Comparison of ENCODE assay signal across 12 cellular contexts in the genomic region with DNA sequence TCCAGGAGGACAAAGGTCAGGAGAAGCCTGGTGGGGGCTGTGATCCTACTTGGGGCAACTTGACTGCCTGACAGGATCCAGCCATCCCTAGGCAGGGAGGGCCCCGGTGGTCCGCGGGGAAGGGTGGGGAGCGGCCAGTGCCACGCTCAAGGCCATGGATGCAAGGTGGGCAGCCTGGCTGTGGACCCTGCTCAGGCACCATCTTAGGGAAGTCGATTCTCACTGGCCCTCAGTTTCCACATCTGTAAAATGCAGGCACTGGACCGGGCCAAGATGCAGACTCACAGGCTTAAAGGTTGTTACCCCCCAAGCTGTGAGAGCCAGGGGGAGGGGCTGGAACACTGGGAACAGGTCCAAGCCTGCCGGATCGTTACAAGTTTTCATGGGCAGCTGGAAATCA. TPM values are rescaled to one million over a fixed set of nuclear protein-coding genes. Genes with fewer than 3 reads are reported as not detected.
DNase-seq lines count a peak whose midpoint lies in the region; ATAC-seq and TF ChIP-seq lines count a peak whose summit lies in the region.
"Had no signal": no experiment of that assay in that cellular context is flagged by ENCODE, and none has a peak within 500 bp of the region (broad histone marks: within the 10 kb centered on the region; RNA-seq: fewer than 3 reads in every experiment).

No MANE protein-coding gene starts in this region.

- H3K9me2 ChIP-seq in Loucy (replicated peaks; ENCODE audit: low read depth, low read length): no peaks in the 10 kb centered on the region

- ATAC-seq in CD4-positive, CD25-positive, alpha-beta regulatory T cell (ENCODE audit: low read depth in 2 of 2): no peak
- no peak for ATAC-seq in GM19467 (IDR thresholded peaks at IDR 0.05; ENCODE audit: unreplicated experiment)
- ATAC-seq: mucosa of descending colon had no signal

- H3K9me3 ChIP-seq in CD4-positive, CD25-positive, alpha-beta regulatory T cell (ENCODE audit: control insufficient read depth in 2 of 2, low read length in 2 of 2): no peaks in the 10 kb centered on the region
- H3K9me3 ChIP-seq in Loucy (ENCODE audit: insufficient read depth, low read depth, low read length) (no peaks in the 10 kb centered on the region), iPS-18a (ENCODE audit: control insufficient read depth, low read depth, low read length) (no peaks in the 10 kb centered on the region)
- H3K9me3 ChIP-seq: left ventricle myocardium inferior, mucosa of descending colon had no signal

- H4K20me1 ChIP-seq in Loucy (ENCODE audit: insufficient read depth, low read length, poor library complexity, severe bottlenecking): no peaks in the 10 kb centered on the region

- H3K4me3 ChIP-seq in CD4-positive, CD25-positive, alpha-beta regulatory T cell (ENCODE audit: low read depth, low read length): no peak overlapping the region
- H3K4me3 ChIP-seq in Loucy (ENCODE audit: low read length, poor library complexity, severe bottlenecking) (peak overlapping the region; percentile 68), iPS-18a (ENCODE audit: low read length) (peak overlapping the region; percentile 7)
- H3K4me3 ChIP-seq: coronary artery, left ventricle myocardium inferior, mucosa of descending colon had no signal

- TF ChIP-seq CTCF in Loucy (conservative IDR thresholded peaks at IDR 0.05; ENCODE audit: low read length): no peak

- in situ Hi-C loops in KBM-7 (cut with MboI; ENCODE audit: low pct_unique_long_range_greater_than_20kb, low sequenced_read_pairs): no loop called here

- DNase-seq in CD4-positive, CD25-positive, alpha-beta regulatory T cell: no peak
- DNase-seq in KBM-7: no peak
- DNase-seq in stimulated activated naive CD4-positive, alpha-beta T cell treated with Interleukin-2 at 50 U/mL for 16 hours (lab: John Stamatoyannopoulos, UW): no peak
- DNase-seq: foreskin melanocyte, left ventricle myocardium inferior, NCI-H146, RPMI8226 had no signal

- peaks cover 20% of the 10 kb centered on the region; the same call in 1 of the 2 replicates for H3K79me2 ChIP-seq in Loucy (ENCODE audit: insufficient read depth, low read length)

- peak overlapping the region; percentile 90 for H3K4me2 ChIP-seq in Loucy (ENCODE audit: low read depth, low read length, poor library complexity, severe bottlenecking)

- peaks cover 3% of the 10 kb centered on the region for H3K36me3 Mint-ChIP-seq in CD4-positive, CD25-positive, alpha-beta regulatory T cell

- peaks cover 0 to 38% (median 14%) of the 10 kb centered on the region in 4 donors for H3K4me1 Mint-ChIP-seq in CD4-positive, CD25-positive, alpha-beta regulatory T cell

- peak overlapping the region in 2 of 3 donors; percentile 81 to 89 for H3K27ac Mint-ChIP-seq in CD4-positive, CD25-positive, alpha-beta regulatory T cell

- H3K9me3 Mint-ChIP-seq in CD4-positive, CD25-positive, alpha-beta regulatory T cell: no peaks in the 10 kb centered on the region

- peak overlapping the region in 2 of 4 donors; percentile 32 to 55 for H3K4me3 Mint-ChIP-seq in CD4-positive, CD25-positive, alpha-beta regulatory T cell

- H3K9ac ChIP-seq in Loucy (ENCODE audit: low read depth, low read length, poor library complexity, severe bottlenecking) (peak overlapping the region; percentile 89), iPS-18a (ENCODE audit: low read length) (no peak overlapping the region)

- no peak overlapping the region for H2AFZ ChIP-seq in Loucy (ENCODE audit: low read length)

- H3K27me3 ChIP-seq in CD4-positive, CD25-positive, alpha-beta regulatory T cell (ENCODE audit: control insufficient read depth, insufficient read depth, low read length): no peaks in the 10 kb centered on the region
- H3K27me3 ChIP-seq in Loucy (ENCODE audit: insufficient read depth, low read length, poor library complexity, severe bottlenecking) (no peaks in the 10 kb centered on the region), iPS-18a (ENCODE audit: control insufficient read depth, insufficient read depth, low read length) (no peaks in the 10 kb centered on the region)

- H3K4me1 ChIP-seq in CD4-positive, CD25-positive, alpha-beta regulatory T cell (ENCODE audit: control insufficient read depth, insufficient read depth, low read length, poor library complexity, severe bottlenecking): peaks cover 33% of the 10 kb centered on the region
- H3K4me1 ChIP-seq in Loucy (ENCODE audit: insufficient read depth, low read length, poor library complexity, severe bottlenecking): peaks cover 45% of the 10 kb centered on the region
- peaks cover 19% of the 10 kb centered on the region for H3K4me1 ChIP-seq in iPS-18a (ENCODE audit: control insufficient read depth, low read depth, low read length)

- peaks cover 12% of the 10 kb centered on the region for H3K36me3 ChIP-seq in CD4-positive, CD25-positive, alpha-beta regulatory T cell (ENCODE audit: control insufficient read depth, insufficient read depth, low read length)
- H3K36me3 ChIP-seq in Loucy (ENCODE audit: insufficient read depth, low read length) (no peaks in the 10 kb centered on the region), iPS-18a (ENCODE audit: control insufficient read depth, low read depth, low read length) (peaks cover 5% of the 10 kb centered on the region)

- no peak overlapping the region for H3K27ac ChIP-seq in CD4-positive, CD25-positive, alpha-beta regulatory T cell (ENCODE audit: insufficient read depth, low read length, poor library complexity, severe bottlenecking)
- no peak overlapping the region for H3K27ac ChIP-seq in iPS-18a (ENCODE audit: low read length)
- H3K27ac ChIP-seq: coronary artery, left ventricle myocardium inferior had no signal

- H3K27me3 Mint-ChIP-seq in CD4-positive, CD25-positive, alpha-beta regulatory T cell: no peaks in the 10 kb centered on the region

- peaks cover 11% of the 10 kb centered on the region; the same call in 1 of the 2 replicates for H3F3A ChIP-seq in Loucy (ENCODE audit: low read depth)

RNA-seq across cellular contexts. Expression of gene DOLPP1, which starts 8.7 kb away (rescaled TPM):
- 3.9 TPM for total RNA-seq in CD4-positive, CD25-positive, alpha-beta regulatory T cell
- polyA plus RNA-seq in CD4-positive, CD25-positive, alpha-beta regulatory T cell: 1 to 10 TPM; 8.6 to 9.3 (median 8.9) TPM

RNA-seq across cellular contexts. Expression of gene MIGA2, which starts 35.7 kb away (rescaled TPM):
- total RNA-seq in CD4-positive, CD25-positive, alpha-beta regulatory T cell: 48.5 TPM
- polyA plus RNA-seq in CD4-positive, CD25-positive, alpha-beta regulatory T cell: 1 to 10 TPM; 6.3 to 8.0 (median 7.6) TPM

RNA-seq across cellular contexts. Expression of gene CRAT, which starts 38.4 kb away (rescaled TPM):
- 12.5 TPM for total RNA-seq in CD4-positive, CD25-positive, alpha-beta regulatory T cell
- polyA plus RNA-seq in CD4-positive, CD25-positive, alpha-beta regulatory T cell: 10 to 100 TPM in 2 of 4 donors, 1 to 10 TPM in 2; 8.7 to 11.4 (median 10.2) TPM

RNA-seq across cellular contexts. Expression of gene PTPA, which starts 39.0 kb away (rescaled TPM):
- 53.7 TPM for total RNA-seq in CD4-positive, CD25-positive, alpha-beta regulatory T cell
- polyA plus RNA-seq in CD4-positive, CD25-positive, alpha-beta regulatory T cell: 10 to 100 TPM; 12.9 to 21.6 (median 16.0) TPM

RNA-seq across cellular contexts. Expression of gene SH3GLB2, which starts 44.0 kb away (rescaled TPM):
- total RNA-seq in CD4-positive, CD25-positive, alpha-beta regulatory T cell: 77.8 TPM
- polyA plus RNA-seq in CD4-positive, CD25-positive, alpha-beta regulatory T cell: 10 to 100 TPM; 18.2 to 38.8 (median 26.6) TPM
